1 cellular context compared by ENCODE assay signal in genomic region chr7:102572320-102573245, GRCh38.
TF ChIP-seq lines count a peak whose summit lies in the region.

Gene POLR2J3 (minus strand): TSS chr7:102572583. CDS start chr7:102572521, 62 bp downstream.

TF ChIP-seq in HepG2, 621 proteins besides CTCF, POLR2A, EP300 and RAD21 (continued from another document):
- 0 out of 2 replicates have a peak, but pooled peaks have one; percentile 39 for TF ChIP-seq ZNF275 (CRISPR knock-in tag; IDR thresholded peaks at IDR 0.05; ENCODE audit: borderline replicate concordance)
- 0 out of 2 replicates have a peak, but pooled peaks have one; percentile 26 for TF ChIP-seq PRDM10 (CRISPR knock-in tag; IDR thresholded peaks at IDR 0.05; ENCODE audit: low read depth)
- peak; percentile 80; the same call in 1 of the 2 replicates for TF ChIP-seq AHR (CRISPR knock-in tag; IDR thresholded peaks at IDR 0.05)
- peak; percentile 77 for TF ChIP-seq FOXO1 (CRISPR knock-in tag; IDR thresholded peaks at IDR 0.05)
- peak; percentile 67; the same call in 1 of the 2 replicates for TF ChIP-seq ZNF205 (CRISPR knock-in tag; IDR thresholded peaks at IDR 0.05)
- TF ChIP-seq DRAP1 (CRISPR knock-in tag; IDR thresholded peaks at IDR 0.05): 0 out of 2 replicates have a peak, but pooled peaks have one; percentile 51
- peak; percentile 71; the same call in 1 of the 2 replicates for TF ChIP-seq RFXAP (CRISPR knock-in tag; IDR thresholded peaks at IDR 0.05; ENCODE audit: borderline replicate concordance)
- TF ChIP-seq, protein P1, sequence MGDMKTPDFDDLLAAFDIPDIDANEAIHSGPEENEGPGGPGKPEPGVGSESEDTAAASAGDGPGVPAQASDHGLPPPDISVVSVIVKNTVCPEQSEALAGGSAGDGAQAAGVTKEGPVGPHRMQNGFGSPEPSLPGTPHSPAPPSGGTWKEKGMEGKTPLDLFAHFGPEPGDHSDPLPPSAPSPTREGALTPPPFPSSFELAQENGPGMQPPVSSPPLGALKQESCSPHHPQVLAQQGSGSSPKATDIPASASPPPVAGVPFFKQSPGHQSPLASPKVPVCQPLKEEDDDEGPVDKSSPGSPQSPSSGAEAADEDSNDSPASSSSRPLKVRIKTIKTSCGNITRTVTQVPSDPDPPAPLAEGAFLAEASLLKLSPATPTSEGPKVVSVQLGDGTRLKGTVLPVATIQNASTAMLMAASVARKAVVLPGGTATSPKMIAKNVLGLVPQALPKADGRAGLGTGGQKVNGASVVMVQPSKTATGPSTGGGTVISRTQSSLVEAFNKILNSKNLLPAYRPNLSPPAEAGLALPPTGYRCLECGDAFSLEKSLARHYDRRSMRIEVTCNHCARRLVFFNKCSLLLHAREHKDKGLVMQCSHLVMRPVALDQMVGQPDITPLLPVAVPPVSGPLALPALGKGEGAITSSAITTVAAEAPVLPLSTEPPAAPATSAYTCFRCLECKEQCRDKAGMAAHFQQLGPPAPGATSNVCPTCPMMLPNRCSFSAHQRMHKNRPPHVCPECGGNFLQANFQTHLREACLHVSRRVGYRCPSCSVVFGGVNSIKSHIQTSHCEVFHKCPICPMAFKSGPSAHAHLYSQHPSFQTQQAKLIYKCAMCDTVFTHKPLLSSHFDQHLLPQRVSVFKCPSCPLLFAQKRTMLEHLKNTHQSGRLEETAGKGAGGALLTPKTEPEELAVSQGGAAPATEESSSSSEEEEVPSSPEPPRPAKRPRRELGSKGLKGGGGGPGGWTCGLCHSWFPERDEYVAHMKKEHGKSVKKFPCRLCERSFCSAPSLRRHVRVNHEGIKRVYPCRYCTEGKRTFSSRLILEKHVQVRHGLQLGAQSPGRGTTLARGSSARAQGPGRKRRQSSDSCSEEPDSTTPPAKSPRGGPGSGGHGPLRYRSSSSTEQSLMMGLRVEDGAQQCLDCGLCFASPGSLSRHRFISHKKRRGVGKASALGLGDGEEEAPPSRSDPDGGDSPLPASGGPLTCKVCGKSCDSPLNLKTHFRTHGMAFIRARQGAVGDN (CRISPR knock-in tag; IDR thresholded peaks at IDR 0.05): 0 out of 2 replicates have a peak, but pooled peaks have one; percentile 9
- TF ChIP-seq, protein P2, sequence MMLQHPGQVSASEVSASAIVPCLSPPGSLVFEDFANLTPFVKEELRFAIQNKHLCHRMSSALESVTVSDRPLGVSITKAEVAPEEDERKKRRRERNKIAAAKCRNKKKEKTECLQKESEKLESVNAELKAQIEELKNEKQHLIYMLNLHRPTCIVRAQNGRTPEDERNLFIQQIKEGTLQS (CRISPR knock-in tag; IDR thresholded peaks at IDR 0.05): peak; percentile 66; the same call in 1 of the 2 replicates
- TF ChIP-seq RXRA (CRISPR knock-in tag; IDR thresholded peaks at IDR 0.05): peak; percentile 72; the same call in 1 of the 2 replicates
- TF ChIP-seq KLF16 (CRISPR knock-in tag; IDR thresholded peaks at IDR 0.05): peak in 1 of 2 experiments; percentile 88; a peak in 2 of 4 replicates
- TF ChIP-seq PRDM4 (CRISPR knock-in tag; IDR thresholded peaks at IDR 0.05; ENCODE audit: borderline replicate concordance): 0 out of 2 replicates have a peak, but pooled peaks have one; percentile 63
- peak; percentile 74 for TF ChIP-seq ZBTB7B (CRISPR knock-in tag; IDR thresholded peaks at IDR 0.05)
